8 cellular contexts compared by ENCODE assay signal in genomic region chr10:104120512-104120902, GRCh38. TPM values are rescaled to one million over a fixed set of nuclear protein-coding genes. Genes with fewer than 3 reads are reported as not detected.
A peak's percentile ranks its signal among the peaks of the same experiment; 100 is the strongest.
DNase-seq lines count a peak whose midpoint lies in the region; ATAC-seq, FAIRE-seq and TF ChIP-seq lines count a peak whose summit lies in the region.

No MANE protein-coding gene starts in this region.

- intact Hi-C loops in activated CD4-positive, alpha-beta T cell treated with anti-CD3 and anti-CD28 coated beads for 36 hours (cut with DNase I, micrococcal nuclease), result loop anchor here (2.0 to 5.0 kb wide), 9 partner anchors 28 to 1478 kb away; partner anchors contain the start of genes ITPRIP (in 2 of the 2), CFAP58 (in 1 of the 2), TAF5 (in 1 of the 2) and TRIM8 (in 1 of the 2)
- intact Hi-C loops in kidney (cut with DNase I), result no loop called here

- TF ChIP-seq CTCF in kidney (IDR thresholded peaks at IDR 0.05; ENCODE audit: borderline replicate concordance, extremely low read depth, insufficient read depth), result no peak

- H3K9me3 ChIP-seq in kidney (ENCODE audit: control insufficient read depth in 1 of 2, low read length in 2 of 2), result no peaks in the 10 kb centered on the region

- no peak for TF ChIP-seq POLR2A in GM12892 (IDR thresholded peaks at IDR 0.05; ENCODE audit: low read depth, low read length)

- peaks cover 2 to 10% of the 10 kb centered on the region in 2 donors for H3K4me1 ChIP-seq in kidney (ENCODE audit: control insufficient read depth in 1 of 2, insufficient read depth in 1 of 2, low read depth in 1 of 2, low read length in 2 of 2)

- peak overlapping the region; percentile 99 for H3K27ac ChIP-seq in kidney (ENCODE audit: low read depth in 2 of 2, low read length in 2 of 2)
- H3K27ac ChIP-seq in substantia nigra (ENCODE audit: low read depth, low read length, poor library complexity, severe bottlenecking), result peak overlapping the region; percentile 100

- H3K9me3 Mint-ChIP-seq in activated CD4-positive, alpha-beta T cell treated with anti-CD3 and anti-CD28 coated beads for 36 hours (ENCODE audit: low read depth), result no peaks in the 10 kb centered on the region
- H3K9me3 Mint-ChIP-seq in activated naive CD8-positive, alpha-beta T cell treated with anti-CD3 and anti-CD28 coated beads for 36 hours, result no peaks in the 10 kb centered on the region

- CTCF ChIA-PET in activated CD4-positive, alpha-beta T cell treated with anti-CD3 and anti-CD28 coated beads for 36 hours (lab: Charles Lee), result interaction anchor here (0.8 to 2.7 kb wide), 12 partner anchors 11 to 247 kb away, joined by 3 to 19 read pairs (median 5); no protein-coding TSS in a partner anchor

- H3K4me3 Mint-ChIP-seq in activated CD4-positive, alpha-beta T cell treated with anti-CD3 and anti-CD28 coated beads for 36 hours, result peak overlapping the region; percentile 91
- peak overlapping the region; percentile 90 for H3K4me3 Mint-ChIP-seq in activated naive CD8-positive, alpha-beta T cell treated with anti-CD3 and anti-CD28 coated beads for 36 hours

- H3K9ac ChIP-seq in kidney (ENCODE audit: low read length in 2 of 2), result peak overlapping the region; percentile 72 to 91

- peak overlapping the region; percentile 97 for H3K27ac Mint-ChIP-seq in activated CD4-positive, alpha-beta T cell treated with anti-CD3 and anti-CD28 coated beads for 36 hours
- H3K27ac Mint-ChIP-seq in activated naive CD8-positive, alpha-beta T cell treated with anti-CD3 and anti-CD28 coated beads for 36 hours, result peak overlapping the region; percentile 97

- peak overlapping the region; percentile 77 to 82 for H3K4me3 ChIP-seq in kidney (ENCODE audit: low read length in 2 of 2)

- peaks cover 50% of the 10 kb centered on the region for H3K4me1 Mint-ChIP-seq in activated CD4-positive, alpha-beta T cell treated with anti-CD3 and anti-CD28 coated beads for 36 hours
- H3K4me1 Mint-ChIP-seq in activated naive CD8-positive, alpha-beta T cell treated with anti-CD3 and anti-CD28 coated beads for 36 hours, result peaks cover 29% of the 10 kb centered on the region

- no peak for DNase-seq in activated CD4-positive, alpha-beta T cell treated with anti-CD3 and anti-CD28 coated beads for 36 hours
- DNase-seq in activated CD4-positive, alpha-beta T cell treated with anti-CD3 and anti-CD28 coated beads for 4 hours, result no peak
- DNase-seq in activated naive CD8-positive, alpha-beta T cell treated with anti-CD3 and anti-CD28 coated beads for 36 hours, result no peak
- DNase-seq in kidney (no peak), substantia nigra (lab: John Stamatoyannopoulos, UW) (no peak), epidermal melanocyte (ENCODE audit: insufficient read length, low spot score) (no peak), GM12892 (ENCODE audit: insufficient read length) (no peak), GM19240 (ENCODE audit: insufficient read length, low spot score) (no peak)

- POLR2A ChIA-PET in activated CD4-positive, alpha-beta T cell treated with anti-CD3 and anti-CD28 coated beads for 36 hours (lab: Charles Lee), result interaction anchor here (0.6 to 2.7 kb wide), 8 partner anchors 10 to 442 kb away, joined by 3 to 10 read pairs (median 4); partner anchors contain the start of gene GSTO1

- H3K36me3 ChIP-seq in kidney (ENCODE audit: control insufficient read depth in 1 of 2, insufficient read depth in 2 of 2, low read length in 2 of 2), result no peaks in the 10 kb centered on the region

- FAIRE-seq in kidney (lab: Jason Lieb, UNC), result no peak
- no peak for FAIRE-seq in GM12892 (lab: Jason Lieb, UNC)

- peaks cover 13% of the 10 kb centered on the region for H3K36me3 Mint-ChIP-seq in activated CD4-positive, alpha-beta T cell treated with anti-CD3 and anti-CD28 coated beads for 36 hours (ENCODE audit: low read depth)
- H3K36me3 Mint-ChIP-seq in activated naive CD8-positive, alpha-beta T cell treated with anti-CD3 and anti-CD28 coated beads for 36 hours, result peaks cover 13% of the 10 kb centered on the region

- H3K27me3 Mint-ChIP-seq in activated CD4-positive, alpha-beta T cell treated with anti-CD3 and anti-CD28 coated beads for 36 hours, result no peaks in the 10 kb centered on the region
- no peaks in the 10 kb centered on the region for H3K27me3 Mint-ChIP-seq in activated naive CD8-positive, alpha-beta T cell treated with anti-CD3 and anti-CD28 coated beads for 36 hours

- no peak for ATAC-seq in activated CD4-positive, alpha-beta T cell treated with anti-CD3 and anti-CD28 coated beads for 36 hours

RNA-seq across cellular contexts. Expression of gene SFR1, which starts 1.5 kb away (rescaled TPM):
- 10 to 100 TPM; 17.2 to 20.5 TPM for total RNA-seq in activated CD4-positive, alpha-beta T cell treated with anti-CD3 and anti-CD28 coated beads for 36 hours
- total RNA-seq in activated naive CD8-positive, alpha-beta T cell treated with anti-CD3 and anti-CD28 coated beads for 36 hours, result 10 to 100 TPM; 17.6 to 19.6 TPM
- 9.3 TPM for total RNA-seq in kidney
- polyA plus RNA-seq in kidney (ENCODE audit: insufficient read depth, low read depth, low replicate concordance), result 7.3 TPM
- 16.7 TPM for polyA plus RNA-seq in GM12892 (2012; ENCODE audit: missing spikeins)

RNA-seq across cellular contexts. Expression of gene COL17A1, which starts 34.8 kb away (rescaled TPM):
- not detected for total RNA-seq in activated CD4-positive, alpha-beta T cell treated with anti-CD3 and anti-CD28 coated beads for 36 hours
- total RNA-seq in activated naive CD8-positive, alpha-beta T cell treated with anti-CD3 and anti-CD28 coated beads for 36 hours, result not detected
- 10.8 TPM for total RNA-seq in kidney
- 0.58 TPM for polyA plus RNA-seq in kidney (ENCODE audit: insufficient read depth, low read depth, low replicate concordance)
- polyA plus RNA-seq in GM12892 (2012; ENCODE audit: missing spikeins), result not detected

Comparison
In these comparisons a context has a peak if more than half of its experiments do, and no peak if none do; other contexts are left out.
1. RNA of gene COL17A1, which starts 34.8 kb away (total RNA-seq): 10.8 TPM in kidney (single experiment); not detected in activated CD4-positive, alpha-beta T cell treated with anti-CD3 and anti-CD28 coated beads for 36 hours and not detected in activated naive CD8-positive, alpha-beta T cell treated with anti-CD3 and anti-CD28 coated beads for 36 hours; every median in the first group is over 10 times any median in the second.